Comparison of ENCODE assay signal across 1 cellular context in genomic region chr20:22411568-22412450, GRCh38.
A peak's percentile ranks its signal among the peaks of the same experiment; 100 is the strongest.
TF ChIP-seq lines count a peak whose summit lies in the region.

No MANE protein-coding gene starts in this region.

TF ChIP-seq in HepG2, 621 proteins besides CTCF, POLR2A, EP300 and RAD21 (continued from another document and continues in another):
- TF ChIP-seq RERE (CRISPR knock-in tag; IDR thresholded peaks at IDR 0.05; ENCODE audit: low read depth) (no peak; the same call in none of the 2 replicates), PCBP1 (IDR thresholded peaks at IDR 0.05; ENCODE audit: borderline replicate concordance, low read depth, low read length) (no peak), TBL1XR1 (IDR thresholded peaks at IDR 0.05; ENCODE audit: borderline replicate concordance, low read length, partially characterized antibody) (no peak), MIXL1 (CRISPR knock-in tag; IDR thresholded peaks at IDR 0.05) (peak; percentile 78), SRSF9 (IDR thresholded peaks at IDR 0.05; ENCODE audit: borderline replicate concordance, insufficient read depth, low read depth, low read length, poor library complexity, severe bottlenecking) (no peak), TBP (CRISPR knock-in tag; IDR thresholded peaks at IDR 0.05) (no peak), ZNF354B (CRISPR knock-in tag; IDR thresholded peaks at IDR 0.05) (0 out of 2 replicates have a peak, but pooled peaks have one; percentile 16), MAFF (IDR thresholded peaks at IDR 0.05; ENCODE audit: low read depth, low read length) (peak; percentile 91), POLR2G (IDR thresholded peaks at IDR 0.05; ENCODE audit: low read depth, low read length) (peak; percentile 93), MXD1 (CRISPR knock-in tag; IDR thresholded peaks at IDR 0.05) (no peak), ZSCAN12 (CRISPR knock-in tag; IDR thresholded peaks at IDR 0.05) (no peak), CREM (IDR thresholded peaks at IDR 0.05) (peak; percentile 66; the same call in 1 of the 2 replicates), CREM (CRISPR knock-in tag; IDR thresholded peaks at IDR 0.05) (no peak), MTA3 (CRISPR knock-in tag; IDR thresholded peaks at IDR 0.05) (no peak), ZNF362 (CRISPR knock-in tag; IDR thresholded peaks at IDR 0.05; ENCODE audit: borderline replicate concordance) (no peak; the same call in 1 of the 2 replicates), HMGA1 (CRISPR knock-in tag; conservative IDR thresholded peaks at IDR 0.05) (no peak), SMAD9 (CRISPR knock-in tag; IDR thresholded peaks at IDR 0.05) (no peak), PLRG1 (conservative IDR thresholded peaks at IDR 0.05) (no peak), PHF5A (CRISPR knock-in tag; IDR thresholded peaks at IDR 0.05; ENCODE audit: low read depth, unreplicated experiment) (no peak), BCL3 (CRISPR knock-in tag; IDR thresholded peaks at IDR 0.05) (peak; percentile 73; the same call in 1 of the 2 replicates), ZKSCAN1 (IDR thresholded peaks at IDR 0.05; ENCODE audit: low read length) (no peak), HOXD1 (CRISPR knock-in tag; IDR thresholded peaks at IDR 0.05) (no peak; the same call in 1 of the 2 replicates), AKAP8 (CRISPR knock-in tag; IDR thresholded peaks at IDR 0.05) (no peak), ZNF205 (CRISPR knock-in tag; IDR thresholded peaks at IDR 0.05) (peak; percentile 89), TCF7L2 (IDR thresholded peaks at IDR 0.05; ENCODE audit: low read depth, low read length) (no peak), GATA4 (IDR thresholded peaks at IDR 0.05; ENCODE audit: borderline replicate concordance, low read depth) (0 out of 2 replicates have a peak, but pooled peaks have one; percentile 69), KDM1A (CRISPR knock-in tag; IDR thresholded peaks at IDR 0.05) (peak; percentile 87), E2F2 (CRISPR knock-in tag; IDR thresholded peaks at IDR 0.05; ENCODE audit: borderline replicate concordance) (no peak), ZFP1 (CRISPR knock-in tag; IDR thresholded peaks at IDR 0.05) (no peak), PCBP2 (optimal IDR thresholded peaks at IDR 0.05; ENCODE audit: low read depth, low read length, poor library complexity, severe bottlenecking) (no peak), ELF1 (CRISPR knock-in tag; IDR thresholded peaks at IDR 0.05) (peak; percentile 43; the same call in 1 of the 2 replicates)
- TF ChIP-seq, protein P1, sequence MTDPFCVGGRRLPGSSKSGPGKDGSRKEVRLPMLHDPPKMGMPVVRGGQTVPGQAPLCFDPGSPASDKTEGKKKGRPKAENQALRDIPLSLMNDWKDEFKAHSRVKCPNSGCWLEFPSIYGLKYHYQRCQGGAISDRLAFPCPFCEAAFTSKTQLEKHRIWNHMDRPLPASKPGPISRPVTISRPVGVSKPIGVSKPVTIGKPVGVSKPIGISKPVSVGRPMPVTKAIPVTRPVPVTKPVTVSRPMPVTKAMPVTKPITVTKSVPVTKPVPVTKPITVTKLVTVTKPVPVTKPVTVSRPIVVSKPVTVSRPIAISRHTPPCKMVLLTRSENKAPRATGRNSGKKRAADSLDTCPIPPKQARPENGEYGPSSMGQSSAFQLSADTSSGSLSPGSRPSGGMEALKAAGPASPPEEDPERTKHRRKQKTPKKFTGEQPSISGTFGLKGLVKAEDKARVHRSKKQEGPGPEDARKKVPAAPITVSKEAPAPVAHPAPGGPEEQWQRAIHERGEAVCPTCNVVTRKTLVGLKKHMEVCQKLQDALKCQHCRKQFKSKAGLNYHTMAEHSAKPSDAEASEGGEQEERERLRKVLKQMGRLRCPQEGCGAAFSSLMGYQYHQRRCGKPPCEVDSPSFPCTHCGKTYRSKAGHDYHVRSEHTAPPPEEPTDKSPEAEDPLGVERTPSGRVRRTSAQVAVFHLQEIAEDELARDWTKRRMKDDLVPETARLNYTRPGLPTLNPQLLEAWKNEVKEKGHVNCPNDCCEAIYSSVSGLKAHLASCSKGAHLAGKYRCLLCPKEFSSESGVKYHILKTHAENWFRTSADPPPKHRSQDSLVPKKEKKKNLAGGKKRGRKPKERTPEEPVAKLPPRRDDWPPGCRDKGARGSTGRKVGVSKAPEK (CRISPR knock-in tag; IDR thresholded peaks at IDR 0.05; ENCODE audit: borderline replicate concordance) = 0 out of 2 replicates have a peak, but pooled peaks have one; percentile 72
- TF ChIP-seq, protein P2, sequence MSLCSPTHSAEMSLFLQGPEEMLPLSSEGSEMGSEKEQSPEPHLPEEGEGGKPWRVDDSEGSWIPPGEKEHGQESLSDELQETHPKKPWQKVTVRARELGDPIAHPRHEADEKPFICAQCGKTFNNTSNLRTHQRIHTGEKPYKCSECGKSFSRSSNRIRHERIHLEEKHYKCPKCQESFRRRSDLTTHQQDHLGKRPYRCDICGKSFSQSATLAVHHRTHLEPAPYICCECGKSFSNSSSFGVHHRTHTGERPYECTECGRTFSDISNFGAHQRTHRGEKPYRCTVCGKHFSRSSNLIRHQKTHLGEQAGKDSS (CRISPR knock-in tag; IDR thresholded peaks at IDR 0.05; ENCODE audit: borderline replicate concordance, low read depth) = peak; percentile 79; the same call in 1 of the 2 replicates
- TF ChIP-seq, protein P3, sequence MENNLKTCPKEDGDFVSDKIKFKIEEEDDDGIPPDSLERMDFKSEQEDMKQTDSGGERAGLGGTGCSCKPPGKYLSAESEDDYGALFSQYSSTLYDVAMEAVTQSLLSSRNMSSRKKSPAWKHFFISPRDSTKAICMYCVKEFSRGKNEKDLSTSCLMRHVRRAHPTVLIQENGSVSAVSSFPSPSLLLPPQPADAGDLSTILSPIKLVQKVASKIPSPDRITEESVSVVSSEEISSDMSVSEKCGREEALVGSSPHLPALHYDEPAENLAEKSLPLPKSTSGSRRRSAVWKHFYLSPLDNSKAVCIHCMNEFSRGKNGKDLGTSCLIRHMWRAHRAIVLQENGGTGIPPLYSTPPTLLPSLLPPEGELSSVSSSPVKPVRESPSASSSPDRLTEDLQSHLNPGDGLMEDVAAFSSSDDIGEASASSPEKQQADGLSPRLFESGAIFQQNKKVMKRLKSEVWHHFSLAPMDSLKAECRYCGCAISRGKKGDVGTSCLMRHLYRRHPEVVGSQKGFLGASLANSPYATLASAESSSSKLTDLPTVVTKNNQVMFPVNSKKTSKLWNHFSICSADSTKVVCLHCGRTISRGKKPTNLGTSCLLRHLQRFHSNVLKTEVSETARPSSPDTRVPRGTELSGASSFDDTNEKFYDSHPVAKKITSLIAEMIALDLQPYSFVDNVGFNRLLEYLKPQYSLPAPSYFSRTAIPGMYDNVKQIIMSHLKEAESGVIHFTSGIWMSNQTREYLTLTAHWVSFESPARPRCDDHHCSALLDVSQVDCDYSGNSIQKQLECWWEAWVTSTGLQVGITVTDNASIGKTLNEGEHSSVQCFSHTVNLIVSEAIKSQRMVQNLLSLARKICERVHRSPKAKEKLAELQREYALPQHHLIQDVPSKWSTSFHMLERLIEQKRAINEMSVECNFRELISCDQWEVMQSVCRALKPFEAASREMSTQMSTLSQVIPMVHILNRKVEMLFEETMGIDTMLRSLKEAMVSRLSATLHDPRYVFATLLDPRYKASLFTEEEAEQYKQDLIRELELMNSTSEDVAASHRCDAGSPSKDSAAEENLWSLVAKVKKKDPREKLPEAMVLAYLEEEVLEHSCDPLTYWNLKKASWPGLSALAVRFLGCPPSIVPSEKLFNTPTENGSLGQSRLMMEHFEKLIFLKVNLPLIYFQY (CRISPR knock-in tag; IDR thresholded peaks at IDR 0.05; ENCODE audit: borderline replicate concordance) = 0 out of 2 replicates have a peak, but pooled peaks have one; percentile 45
- TF ChIP-seq, protein P4, sequence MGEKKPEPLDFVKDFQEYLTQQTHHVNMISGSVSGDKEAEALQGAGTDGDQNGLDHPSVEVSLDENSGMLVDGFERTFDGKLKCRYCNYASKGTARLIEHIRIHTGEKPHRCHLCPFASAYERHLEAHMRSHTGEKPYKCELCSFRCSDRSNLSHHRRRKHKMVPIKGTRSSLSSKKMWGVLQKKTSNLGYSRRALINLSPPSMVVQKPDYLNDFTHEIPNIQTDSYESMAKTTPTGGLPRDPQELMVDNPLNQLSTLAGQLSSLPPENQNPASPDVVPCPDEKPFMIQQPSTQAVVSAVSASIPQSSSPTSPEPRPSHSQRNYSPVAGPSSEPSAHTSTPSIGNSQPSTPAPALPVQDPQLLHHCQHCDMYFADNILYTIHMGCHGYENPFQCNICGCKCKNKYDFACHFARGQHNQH (CRISPR knock-in tag; IDR thresholded peaks at IDR 0.05) = peak; percentile 90
